Comparison of ENCODE assay signal across 26 cellular contexts in genomic region chr10:50375745-50376144, GRCh38.
"Had no signal": no experiment of that assay in that cellular context is flagged by ENCODE, and none has a peak within 500 bp of the region (broad histone marks: within the 10 kb centered on the region; RNA-seq: fewer than 3 reads in every experiment).

No MANE protein-coding gene starts in this region.

- ATAC-seq: activated CD8-positive, alpha-beta memory T cell treated with anti-CD3 and anti-CD28 coated beads, Interleukin-2, amount 10 ng/mL, durations not matched to agents 7 days and 5 days; body of pancreas; WTC11 had no signal

- H3K4me3 ChIP-seq: ascending aorta, body of pancreas had no signal

- H3K27ac Mint-ChIP-seq: activated CD8-positive, alpha-beta memory T cell treated with anti-CD3 and anti-CD28 coated beads, Interleukin-2, amount 10 ng/mL, durations not matched to agents 7 days and 5 days; activated naive CD4-positive, alpha-beta T cell treated with anti-CD3 and anti-CD28 coated beads, Interleukin-2, amount 50 U/mL, for 24 hours; activated T-cell treated with anti-CD3 and anti-CD28 coated beads, Interleukin-2, amount 50 U/mL, for 24 hours; activated T-helper 1 cell treated with anti-CD3 and anti-CD28 coated beads, Interleukin-12 subunit alpha, Interleukin-12 subunit beta, Interleukin-2, Interleukin-4 antibody, amounts not matched to agents 30 ng/mL and 10 ng/mL and 1 ng/mL, durations not matched to agents 14 hours and 24 hours and 36 hours; T-helper 1 cell treated with Interleukin-12 subunit alpha and Interleukin-12 subunit beta and Interleukin-4 antibody, amounts not matched to agents 30 μg/mL and 1 μg/mL, for 36 hours; WTC11 had no signal

- H3K9me3 ChIP-seq: ascending aorta, body of pancreas had no signal

- H3K9me3 Mint-ChIP-seq: activated T-cell treated with anti-CD3 and anti-CD28 coated beads, Interleukin-2, amount 50 U/mL, for 24 hours; central memory CD8-positive, alpha-beta T cell; T-helper 1 cell treated with Interleukin-12 subunit alpha and Interleukin-12 subunit beta and Interleukin-4 antibody, amounts not matched to agents 30 μg/mL and 1 μg/mL, for 36 hours had no signal

- H3K4me1 Mint-ChIP-seq: WTC11 had no signal

- H3K27ac ChIP-seq: ascending aorta, body of pancreas had no signal

- DNase-seq: activated CD4-positive, alpha-beta T cell treated with anti-CD3 and anti-CD28 coated beads for 48 hours; activated CD4-positive, alpha-beta T cell treated with anti-CD3 and anti-CD28 coated beads, Interleukin-2, amount 50 U/mL, for 4 hours; activated CD4-positive, CD25-positive, alpha-beta regulatory T cell treated with anti-CD3 and anti-CD28 coated beads, Interleukin-2, amount 50 U/mL, for 72 hours; activated CD8-positive, alpha-beta memory T cell treated with anti-CD3 and anti-CD28 coated beads, Interleukin-2, amount 10 ng/mL, durations not matched to agents 7 days and 5 days; activated effector memory CD4-positive, alpha-beta T cell treated with Interleukin-2 at 50 U/mL for 16 hours; activated naive CD4-positive, alpha-beta T cell; activated T-cell treated with anti-CD3 and anti-CD28 coated beads, Interleukin-2, amount 50 U/mL, for 24 hours; amniotic stem cell; body of pancreas; KG1; MV-4-11; NCI-H1092 treated with DMSO at 0.1 percent for 48 hours; NCI-H1417 treated with DMSO at 0.1 percent for 48 hours; NCI-H1694; NCI-H2029; NCI-H2107; NCI-H345; NCI-H510A; NCI-H69; SHP77 treated with DMSO at 0.1 percent for 48 hours had no signal

- H3K27me3 Mint-ChIP-seq: activated CD8-positive, alpha-beta memory T cell treated with anti-CD3 and anti-CD28 coated beads, Interleukin-2, amount 10 ng/mL, durations not matched to agents 7 days and 5 days; activated naive CD4-positive, alpha-beta T cell treated with anti-CD3 and anti-CD28 coated beads, Interleukin-2, amount 50 U/mL, for 24 hours; activated T-cell treated with anti-CD3 and anti-CD28 coated beads, Interleukin-2, amount 50 U/mL, for 24 hours; central memory CD8-positive, alpha-beta T cell had no signal

- H3K27me3 ChIP-seq: ascending aorta, body of pancreas had no signal

- H3K4me3 Mint-ChIP-seq: activated CD8-positive, alpha-beta memory T cell treated with anti-CD3 and anti-CD28 coated beads, Interleukin-2, amount 10 ng/mL, durations not matched to agents 7 days and 5 days; activated naive CD4-positive, alpha-beta T cell treated with anti-CD3 and anti-CD28 coated beads, Interleukin-2, amount 50 U/mL, for 24 hours; activated T-cell treated with anti-CD3 and anti-CD28 coated beads, Interleukin-2, amount 50 U/mL, for 24 hours; activated T-helper 1 cell treated with anti-CD3 and anti-CD28 coated beads, Interleukin-12 subunit alpha, Interleukin-12 subunit beta, Interleukin-2, Interleukin-4 antibody, amounts not matched to agents 30 ng/mL and 10 ng/mL and 1 ng/mL, durations not matched to agents 14 hours and 24 hours and 36 hours; central memory CD8-positive, alpha-beta T cell; T-helper 1 cell treated with Interleukin-12 subunit alpha and Interleukin-12 subunit beta and Interleukin-4 antibody, amounts not matched to agents 30 μg/mL and 1 μg/mL, for 36 hours; WTC11 had no signal

- H3K36me3 ChIP-seq: ascending aorta had no signal
